Comparison of ENCODE assay signal across 31 cellular contexts in genomic region chr3:55449527-55449926, GRCh38. TPM values are rescaled to one million over a fixed set of nuclear protein-coding genes. Genes with fewer than 3 reads are reported as not detected.
"Had no signal": no experiment of that assay in that cellular context is flagged by ENCODE, and none has a peak within 500 bp of the region (broad histone marks: within the 10 kb centered on the region; RNA-seq: fewer than 3 reads in every experiment).

No MANE protein-coding gene starts in this region.

- H3K36me3 Mint-ChIP-seq: activated naive CD4-positive, alpha-beta T cell treated with anti-CD3 and anti-CD28 coated beads, Interleukin-2, amount 10 ng/mL, durations not matched to agents 7 days and 5 days; activated naive CD4-positive, alpha-beta T cell treated with anti-CD3 and anti-CD28 coated beads, Interleukin-2, amount 50 U/mL, for 72 hours; activated naive CD8-positive, alpha-beta T cell treated with anti-CD3 and anti-CD28 coated beads, Interleukin-2, amount 10 ng/mL, durations not matched to agents 7 days and 5 days; brain; WTC11 had no signal

- H3K9me3 Mint-ChIP-seq: activated CD4-positive, alpha-beta memory T cell treated with anti-CD3 and anti-CD28 coated beads, Interleukin-2, amount 10 ng/mL, durations not matched to agents 7 days and 5 days; activated CD4-positive, alpha-beta T cell treated with anti-CD3 and anti-CD28 coated beads, Interleukin-2, amount 10 ng/mL, durations not matched to agents 7 days and 5 days; activated naive CD4-positive, alpha-beta T cell treated with anti-CD3 and anti-CD28 coated beads, Interleukin-2, amount 10 ng/mL, durations not matched to agents 7 days and 5 days; activated naive CD4-positive, alpha-beta T cell treated with anti-CD3 and anti-CD28 coated beads, Interleukin-2, amount 50 U/mL, for 72 hours; activated naive CD8-positive, alpha-beta T cell treated with anti-CD3 and anti-CD28 coated beads, Interleukin-2, amount 10 ng/mL, durations not matched to agents 7 days and 5 days; brain; dendritic cell treated with granulocyte-macrophage colony-stimulating factor and Interleukin-4, amounts not matched to agents 40 ng/mL and 50 ng/mL, for 4 days; endodermal cell; WTC11 had no signal

- H3K4me3 Mint-ChIP-seq: activated CD4-positive, alpha-beta memory T cell treated with anti-CD3 and anti-CD28 coated beads, Interleukin-2, amount 10 ng/mL, durations not matched to agents 7 days and 5 days; activated CD4-positive, alpha-beta T cell treated with anti-CD3 and anti-CD28 coated beads, Interleukin-2, amount 10 ng/mL, durations not matched to agents 7 days and 5 days; activated naive CD4-positive, alpha-beta T cell treated with anti-CD3 and anti-CD28 coated beads, Interleukin-2, amount 10 ng/mL, durations not matched to agents 7 days and 5 days; activated naive CD8-positive, alpha-beta T cell treated with anti-CD3 and anti-CD28 coated beads, Interleukin-2, amount 10 ng/mL, durations not matched to agents 7 days and 5 days; activated T-cell treated with anti-CD3 and anti-CD28 coated beads, Interleukin-2, amount 50 U/mL, for 24 hours; activated T-cell treated with anti-CD3 and anti-CD28 coated beads, Interleukin-2, amount 50 U/mL, for 72 hours; brain; central memory CD8-positive, alpha-beta T cell; dendritic cell treated with granulocyte-macrophage colony-stimulating factor and Interleukin-4, amounts not matched to agents 40 ng/mL and 50 ng/mL, for 4 days; endodermal cell; WTC11 had no signal

- FAIRE-seq: frontal cortex had no signal

- H3K4me1 Mint-ChIP-seq: activated CD4-positive, alpha-beta memory T cell treated with anti-CD3 and anti-CD28 coated beads, Interleukin-2, amount 10 ng/mL, durations not matched to agents 7 days and 5 days; activated CD4-positive, alpha-beta T cell treated with anti-CD3 and anti-CD28 coated beads, Interleukin-2, amount 10 ng/mL, durations not matched to agents 7 days and 5 days; activated naive CD4-positive, alpha-beta T cell treated with anti-CD3 and anti-CD28 coated beads, Interleukin-2, amount 10 ng/mL, durations not matched to agents 7 days and 5 days; activated naive CD8-positive, alpha-beta T cell treated with anti-CD3 and anti-CD28 coated beads, Interleukin-2, amount 10 ng/mL, durations not matched to agents 7 days and 5 days; central memory CD8-positive, alpha-beta T cell; endodermal cell had no signal

- H3K4me1 ChIP-seq: ascending aorta, breast epithelium, heart left ventricle had no signal

- DNase-seq: activated CD4-positive, alpha-beta memory T cell treated with anti-CD3 and anti-CD28 coated beads, Interleukin-2, amount 10 ng/mL, durations not matched to agents 7 days and 5 days; activated CD4-positive, alpha-beta T cell treated with anti-CD3 and anti-CD28 coated beads for 1 hour; activated CD4-positive, alpha-beta T cell treated with anti-CD3 and anti-CD28 coated beads for 4 hours; activated CD4-positive, alpha-beta T cell treated with anti-CD3 and anti-CD28 coated beads, Interleukin-2, amount 10 ng/mL, durations not matched to agents 7 days and 5 days; activated CD4-positive, alpha-beta T cell treated with anti-CD3 and anti-CD28 coated beads, Interleukin-2, amount 50 U/mL, for 4 hours; activated CD8-positive, alpha-beta memory T cell treated with anti-CD3 and anti-CD28 coated beads, Interleukin-2, amount 50 U/mL, for 48 hours; activated gamma-delta T cell; activated naive CD4-positive, alpha-beta T cell; activated naive CD4-positive, alpha-beta T cell treated with anti-CD3 and anti-CD28 coated beads, Interleukin-2, amount 10 ng/mL, durations not matched to agents 7 days and 5 days; activated naive CD8-positive, alpha-beta T cell treated with anti-CD3 and anti-CD28 coated beads, Interleukin-2, amount 10 ng/mL, durations not matched to agents 7 days and 5 days; activated T-cell treated with anti-CD3 and anti-CD28 coated beads for 4 hours; activated T-cell treated with anti-CD3 and anti-CD28 coated beads, Interleukin-2, amount 50 U/mL, for 24 hours; activated T-cell treated with anti-CD3 and anti-CD28 coated beads, Interleukin-2, amount 50 U/mL, for 72 hours; dorsolateral prefrontal cortex; effector memory CD4-positive, alpha-beta T cell; endodermal cell; foreskin fibroblast; heart left ventricle; T-helper 2 cell had no signal

- H3K27me3 ChIP-seq: ascending aorta, breast epithelium, cardiac muscle cell had no signal

- H3K27ac ChIP-seq: ascending aorta, breast epithelium, cardiac muscle cell, coronary artery, dorsolateral prefrontal cortex, heart left ventricle had no signal

- H3K9me3 ChIP-seq: ascending aorta, breast epithelium, heart left ventricle had no signal

- H3K27me3 Mint-ChIP-seq: activated CD4-positive, alpha-beta memory T cell treated with anti-CD3 and anti-CD28 coated beads, Interleukin-2, amount 10 ng/mL, durations not matched to agents 7 days and 5 days; activated CD4-positive, alpha-beta T cell treated with anti-CD3 and anti-CD28 coated beads, Interleukin-2, amount 10 ng/mL, durations not matched to agents 7 days and 5 days; activated naive CD4-positive, alpha-beta T cell treated with anti-CD3 and anti-CD28 coated beads, Interleukin-2, amount 10 ng/mL, durations not matched to agents 7 days and 5 days; central memory CD8-positive, alpha-beta T cell; dendritic cell treated with granulocyte-macrophage colony-stimulating factor and Interleukin-4, amounts not matched to agents 40 ng/mL and 50 ng/mL, for 4 days had no signal

- ATAC-seq: activated naive CD4-positive, alpha-beta T cell treated with anti-CD3 and anti-CD28 coated beads, Interleukin-2, amount 50 U/mL, for 72 hours; activated T-cell treated with anti-CD3 and anti-CD28 coated beads, Interleukin-2, amount 50 U/mL, for 72 hours; esophagus mucosa; heart left ventricle; WTC11 had no signal

- H3K27ac Mint-ChIP-seq: activated CD4-positive, alpha-beta memory T cell treated with anti-CD3 and anti-CD28 coated beads, Interleukin-2, amount 10 ng/mL, durations not matched to agents 7 days and 5 days; activated CD4-positive, alpha-beta T cell treated with anti-CD3 and anti-CD28 coated beads, Interleukin-2, amount 10 ng/mL, durations not matched to agents 7 days and 5 days; activated naive CD4-positive, alpha-beta T cell treated with anti-CD3 and anti-CD28 coated beads, Interleukin-2, amount 10 ng/mL, durations not matched to agents 7 days and 5 days; activated naive CD4-positive, alpha-beta T cell treated with anti-CD3 and anti-CD28 coated beads, Interleukin-2, amount 50 U/mL, for 72 hours; activated naive CD8-positive, alpha-beta T cell treated with anti-CD3 and anti-CD28 coated beads, Interleukin-2, amount 10 ng/mL, durations not matched to agents 7 days and 5 days; activated T-cell treated with anti-CD3 and anti-CD28 coated beads, Interleukin-2, amount 50 U/mL, for 24 hours; activated T-cell treated with anti-CD3 and anti-CD28 coated beads, Interleukin-2, amount 50 U/mL, for 72 hours; brain; dendritic cell treated with granulocyte-macrophage colony-stimulating factor and Interleukin-4, amounts not matched to agents 40 ng/mL and 50 ng/mL, for 4 days; endodermal cell; WTC11 had no signal

- H3K4me3 ChIP-seq: ascending aorta, breast epithelium, cardiac muscle cell, coronary artery, dorsolateral prefrontal cortex, heart left ventricle had no signal

- H3K36me3 ChIP-seq: ascending aorta, breast epithelium, cardiac muscle cell, heart left ventricle had no signal

RNA-seq across cellular contexts. Expression of gene WNT5A, which starts 37.6 kb away (rescaled TPM):
- total RNA-seq: activated CD4-positive, alpha-beta memory T cell treated with anti-CD3 and anti-CD28 coated beads, Interleukin-2, amount 10 ng/mL, durations not matched to agents 7 days and 5 days; activated CD4-positive, alpha-beta T cell treated with anti-CD3 and anti-CD28 coated beads, Interleukin-2, amount 10 ng/mL, durations not matched to agents 7 days and 5 days; activated naive CD4-positive, alpha-beta T cell treated with anti-CD3 and anti-CD28 coated beads, Interleukin-2, amount 50 U/mL, for 72 hours; activated naive CD8-positive, alpha-beta T cell treated with anti-CD3 and anti-CD28 coated beads, Interleukin-2, amount 10 ng/mL, durations not matched to agents 7 days and 5 days; T-helper 1 cell treated with Interleukin-12 subunit alpha and Interleukin-12 subunit beta and Interleukin-4 antibody, amounts not matched to agents 30 ng/mL and 1 ng/mL, for 36 hours had no signal
